ENCODE assay signal across 17 cellular contexts in genomic region chr4:2662598-2662997, GRCh38.
DNase-seq lines count a peak whose midpoint lies in the region; ATAC-seq, FAIRE-seq and TF ChIP-seq lines count a peak whose summit lies in the region.
"Had no signal": no experiment of that assay in that cellular context is flagged by ENCODE, and none has a peak within 500 bp of the region (broad histone marks: within the 10 kb centered on the region; RNA-seq: fewer than 3 reads in every experiment).

No MANE protein-coding gene starts in this region.

- H3K27me3 ChIP-seq in pancreas = no peaks in the 10 kb centered on the region
- H3K27me3 ChIP-seq: neural progenitor cell, Peyer's patch had no signal

- 93 to 95% methylated on average over 4 of the region's 4 CpGs for WGBS in pancreas, 2 donors

- TF ChIP-seq CTCF in choroid plexus epithelial cell (conservative IDR thresholded peaks at IDR 0.05; ENCODE audit: low read depth, low read length) (no peak), pancreas (IDR thresholded peaks at IDR 0.05) (no peak)

- H3K4me3 ChIP-seq in choroid plexus epithelial cell (ENCODE audit: low read depth, low read length) (no peak overlapping the region), pancreas (no peak overlapping the region)
- H3K4me3 ChIP-seq: neural progenitor cell, Peyer's patch had no signal

- H3K27ac ChIP-seq in pancreas = no peak overlapping the region
- H3K27ac ChIP-seq: neural progenitor cell had no signal

- H3K9me3 ChIP-seq in pancreas = no peaks in the 10 kb centered on the region
- H3K9me3 ChIP-seq: Peyer's patch had no signal

- H3K36me3 ChIP-seq in pancreas = peaks cover 0 to 44% (median 18%) of the 10 kb centered on the region in 3 donors
- H3K36me3 ChIP-seq: neural progenitor cell had no signal

- no peak for ATAC-seq in pancreas
- ATAC-seq in HG03460 (IDR thresholded peaks at IDR 0.05; ENCODE audit: unreplicated experiment) = no peak

- no peak for FAIRE-seq in pancreas (lab: Jason Lieb, UNC)
- FAIRE-seq: keratinocyte, TTC549 had no signal

- peak; percentile 90 for DNase-seq in AG08395 (ENCODE audit: low spot score)
- peak; percentile 44 for DNase-seq in M059J (ENCODE audit: low read depth)
- DNase-seq in choroid plexus epithelial cell (ENCODE audit: low read depth) = peak; percentile 91
- peak; percentile 47 to 67 for DNase-seq in lung microvascular endothelial cell (ENCODE audit: low read depth in 2 of 2)
- DNase-seq in RPMI8226 = no peak
- no peak for DNase-seq in NCI-H1417 (lab: John Stamatoyannopoulos, UW)
- DNase-seq in pancreas = no peak
- DNase-seq: activated CD8-positive, alpha-beta memory T cell treated with anti-CD3 and anti-CD28 coated beads, Interleukin-2, amount 50 U/mL, for 4 hours; amygdala; CD4-positive, alpha-beta T cell; NCI-H1048; Peyer's patch; stimulated activated CD8-positive, alpha-beta memory T cell treated with anti-CD3 and anti-CD28 coated beads, Interleukin-4, amount 100 ng/mL, for 48 hours had no signal

- intact Hi-C loops in pancreas (cut with DNase I) = no loop called here

- no peaks in the 10 kb centered on the region for H3K4me1 ChIP-seq in pancreas
- H3K4me1 ChIP-seq: neural progenitor cell, Peyer's patch had no signal

Comparison
In these comparisons a context has a peak if more than half of its experiments do, and no peak if none do; other contexts are left out.
1. DNase-seq: peak in AG08395 (single experiment), M059J (single experiment), choroid plexus epithelial cell (single experiment) and lung microvascular endothelial cell (2 of 2); none in RPMI8226 (single experiment), NCI-H1417 (0 of 3) and pancreas (0 of 6).